24 cellular contexts compared by ENCODE assay signal in genomic region chr3:48416091-48416505, GRCh38. TPM values are rescaled to one million over a fixed set of nuclear protein-coding genes. Genes with fewer than 3 reads are reported as not detected.
DNase-seq lines count a peak whose midpoint lies in the region; ATAC-seq and TF ChIP-seq lines count a peak whose summit lies in the region.
"Had no signal": no experiment of that assay in that cellular context is flagged by ENCODE, and none has a peak within 500 bp of the region (broad histone marks: within the 10 kb centered on the region; RNA-seq: fewer than 3 reads in every experiment).

No MANE protein-coding gene starts in this region.

- peaks cover 6% of the 10 kb centered on the region for H3K27me3 Mint-ChIP-seq in endothelial cell (ENCODE audit: unreplicated experiment)
- H3K27me3 Mint-ChIP-seq: CD4-positive, alpha-beta T cell; IgD-negative memory B cell had no signal

- WGBS in right cardiac atrium = 93% methylated on average over 14 of the region's 14 CpGs

- peaks cover 19% of the 10 kb centered on the region for H3K36me3 Mint-ChIP-seq in endothelial cell (ENCODE audit: low read depth, unreplicated experiment)
- H3K36me3 Mint-ChIP-seq: IgD-negative memory B cell had no signal

- ATAC-seq in right cardiac atrium = no peak
- ATAC-seq: PC-3 had no signal

- H3K9me3 Mint-ChIP-seq in endothelial cell (ENCODE audit: unreplicated experiment) = no peaks in the 10 kb centered on the region
- H3K9me3 Mint-ChIP-seq: CD4-positive, alpha-beta T cell; GM23338; HFFc6; IgD-negative memory B cell had no signal

- TF ChIP-seq CTCF in endothelial cell (IDR thresholded peaks at IDR 0.05; ENCODE audit: unreplicated experiment) = no peak

- H3K27ac ChIP-seq in right cardiac atrium (ENCODE audit: low read length) (no peak overlapping the region), stomach smooth muscle (ENCODE audit: low read length) (peak overlapping the region; percentile 46)
- H3K27ac ChIP-seq: BLaER1, KMS-11 had no signal

- no peak overlapping the region for H3K27ac Mint-ChIP-seq in endothelial cell (ENCODE audit: unreplicated experiment)
- H3K27ac Mint-ChIP-seq: CD4-positive, alpha-beta T cell; GM23338; HFFc6; IgD-negative memory B cell had no signal

- peak overlapping the region; percentile 42 for H3K4me3 Mint-ChIP-seq in endothelial cell (ENCODE audit: unreplicated experiment)
- H3K4me3 Mint-ChIP-seq: CD4-positive, alpha-beta T cell; GM23338; HFFc6; IgD-negative memory B cell had no signal

- intact Hi-C loops in right cardiac atrium (cut with DNase I) = no loop called here
- intact Hi-C loops in cardiac septum (cut with DNase I) = no loop called here

- H3K27me3 ChIP-seq in right cardiac atrium (ENCODE audit: control insufficient read depth, insufficient read depth) (no peaks in the 10 kb centered on the region), stomach smooth muscle (ENCODE audit: control insufficient read depth in 1 of 2, insufficient read depth in 2 of 2, low read length in 2 of 2) (no peaks in the 10 kb centered on the region)
- H3K27me3 ChIP-seq: BLaER1 had no signal

- H3K4me1 ChIP-seq in right cardiac atrium (ENCODE audit: control insufficient read depth, insufficient read depth, low read length) = no peaks in the 10 kb centered on the region
- H3K4me1 ChIP-seq in stomach smooth muscle (ENCODE audit: control insufficient read depth, insufficient read depth, low read length) = peaks cover 24% of the 10 kb centered on the region
- H3K4me1 ChIP-seq: HAP-1 had no signal

- no peaks in the 10 kb centered on the region for H3K9me3 ChIP-seq in right cardiac atrium (ENCODE audit: control insufficient read depth, low read length)
- no peaks in the 10 kb centered on the region for H3K9me3 ChIP-seq in stomach smooth muscle (ENCODE audit: control insufficient read depth in 2 of 2, low read length in 2 of 2)
- H3K9me3 ChIP-seq: BLaER1, HAP-1 had no signal

- H3K9ac ChIP-seq in stomach smooth muscle (ENCODE audit: low read length in 2 of 2) = no peak overlapping the region
- H3K9ac ChIP-seq: BLaER1, KMS-11 had no signal

- H3K4me3 ChIP-seq in right cardiac atrium (ENCODE audit: low read length) = no peak overlapping the region
- no peak overlapping the region for H3K4me3 ChIP-seq in stomach smooth muscle (ENCODE audit: low read length in 2 of 2)
- H3K4me3 ChIP-seq: BLaER1, GM23338, HAP-1 had no signal

- DNase-seq in right cardiac atrium (peak in 2 of 3 donors; percentile 10 to 41), cardiac septum (ENCODE audit: low spot score) (no peak), endothelial cell (ENCODE audit: low spot score) (no peak), HT-29 (ENCODE audit: low spot score) (no peak), CD1c-positive myeloid dendritic cell (ENCODE audit: extremely low spot score) (no peak)
- DNase-seq: CD4-positive, alpha-beta T cell; DMS53; HFFc6; MM.1S; NCI-H2029; NCI-H446; NCI-H524 treated with DMSO at 0.1 percent for 48 hours; NCI-H774; PC-3; SHP77 had no signal

- peaks cover 23 to 70% of the 10 kb centered on the region in 2 donors for H3K36me3 ChIP-seq in stomach smooth muscle (ENCODE audit: control insufficient read depth in 2 of 2, insufficient read depth in 2 of 2, low read length in 2 of 2)

- H3K4me1 Mint-ChIP-seq in endothelial cell (ENCODE audit: unreplicated experiment) = no peaks in the 10 kb centered on the region
- H3K4me1 Mint-ChIP-seq: GM23338 had no signal

RNA-seq across cellular contexts. Expression of gene PLXNB1, which starts 13.8 kb away (rescaled TPM):
- total RNA-seq in right cardiac atrium = 10 to 100 TPM; 49.4 to 84.5 (median 55.0) TPM
- polyA plus RNA-seq in right cardiac atrium = 52.7 TPM
- 43.4 TPM for total RNA-seq in cardiac septum
- total RNA-seq in endothelial cell (ENCODE audit: unreplicated experiment) = 68.7 TPM
- 194 and 209 TPM in 2 replicates for total RNA-seq in HT-29 (2014; rRNA removed; shearing (Covaris generic))
- polyA plus RNA-seq: IgD-negative memory B cell had no signal

RNA-seq across cellular contexts. Expression of gene CCDC51, which starts 23.8 kb away (rescaled TPM):
- total RNA-seq in right cardiac atrium (10 to 100 TPM in 3 of 4 donors, 1 to 10 TPM in 1; 8.7 to 11.5 (median 11.1) TPM), cardiac septum (8.9 TPM), endothelial cell (ENCODE audit: unreplicated experiment) (11.8 TPM)
- polyA plus RNA-seq in right cardiac atrium = 11.2 TPM
- total RNA-seq in HT-29 (2014; rRNA removed; shearing (Covaris generic)) = 19.1 and 24.3 TPM in 2 replicates

RNA-seq across cellular contexts. Expression of gene TMA7, which starts 24.0 kb away (rescaled TPM):
- total RNA-seq in right cardiac atrium (100 to 1,000 TPM; 187 to 270 (median 216) TPM), cardiac septum (192 TPM), endothelial cell (ENCODE audit: unreplicated experiment) (326 TPM)
- polyA plus RNA-seq in right cardiac atrium = 526 TPM
- 173 and 180 TPM in 2 replicates for total RNA-seq in HT-29 (2014; rRNA removed; shearing (Covaris generic))

RNA-seq across cellular contexts. Expression of gene ATRIP, which starts 30.4 kb away (rescaled TPM):
- total RNA-seq in right cardiac atrium (1 to 10 TPM; 4.0 to 5.2 (median 4.3) TPM), cardiac septum (4.1 TPM), endothelial cell (ENCODE audit: unreplicated experiment) (11.2 TPM)
- polyA plus RNA-seq in right cardiac atrium = 3.5 TPM
- total RNA-seq in HT-29 (2014; rRNA removed; shearing (Covaris generic)) = 6.7 and 7.7 TPM in 2 replicates

RNA-seq across cellular contexts. Expression of gene FBXW12, which starts 44.1 kb away (rescaled TPM):
- total RNA-seq in right cardiac atrium (not detected), cardiac septum (not detected), endothelial cell (ENCODE audit: unreplicated experiment) (not detected)
- polyA plus RNA-seq in right cardiac atrium = not detected
- total RNA-seq in HT-29 (2014; rRNA removed; shearing (Covaris generic)) = not detected in 2 replicates
- total RNA-seq: CD4-positive, alpha-beta T cell; Daoy; GM23338; HFFc6; PC-3; SK-MEL-5 had no signal
- polyA plus RNA-seq: AG04450, IgD-negative memory B cell had no signal

Comparison
In these comparisons a context has a peak if more than half of its experiments do, and no peak if none do; other contexts are left out.
1. DNase-seq: peak in right cardiac atrium (2 of 3); none in cardiac septum (single experiment), endothelial cell (single experiment), HT-29 (single experiment) and CD1c-positive myeloid dendritic cell (single experiment).